ENCODE assay signal across 1 cellular context in genomic region chr5:91028518-91028956, GRCh38.
TF ChIP-seq lines count a peak whose summit lies in the region.

No MANE protein-coding gene starts in this region.

TF ChIP-seq in K562, 482 proteins besides CTCF, POLR2A, EP300 and RAD21 (continued from another document and continues in another):
- no peak for TF ChIP-seq E2F4 (CRISPR knock-in tag; IDR thresholded peaks at IDR 0.05; ENCODE audit: low read depth)
- no peak; the same call in 1 of the 2 replicates for TF ChIP-seq ZNF584 (CRISPR knock-in tag; IDR thresholded peaks at IDR 0.05; ENCODE audit: low read depth)
- no peak for TF ChIP-seq RBM14 (IDR thresholded peaks at IDR 0.05; ENCODE audit: borderline replicate concordance, insufficient read depth, low read depth, low read length)
- no peak for TF ChIP-seq NR4A1 (CRISPR knock-in tag; IDR thresholded peaks at IDR 0.05)
- TF ChIP-seq NR4A1 (tag; IDR thresholded peaks at IDR 0.05): no peak
- no peak for TF ChIP-seq NR3C1 (CRISPR knock-in tag; IDR thresholded peaks at IDR 0.05)
- TF ChIP-seq ZNF695 (CRISPR knock-in tag; IDR thresholded peaks at IDR 0.05): no peak
- no peak for TF ChIP-seq ATF6 (CRISPR knock-in tag; IDR thresholded peaks at IDR 0.05)
- TF ChIP-seq SRSF1 (IDR thresholded peaks at IDR 0.05; ENCODE audit: low read depth, low read length): no peak
- TF ChIP-seq FOXP4 (CRISPR knock-in tag; IDR thresholded peaks at IDR 0.05; ENCODE audit: borderline replicate concordance): no peak
- TF ChIP-seq CXXC5 (CRISPR knock-in tag; IDR thresholded peaks at IDR 0.05): peak; percentile 26; the same call in 1 of the 2 replicates
- TF ChIP-seq PTBP1 (IDR thresholded peaks at IDR 0.05; ENCODE audit: low read depth, low read length): no peak
- no peak for TF ChIP-seq HNRNPUL1 (IDR thresholded peaks at IDR 0.05; ENCODE audit: low read length)
- no peak for TF ChIP-seq TFE3 (CRISPR knock-in tag; IDR thresholded peaks at IDR 0.05)
- no peak for TF ChIP-seq ZKSCAN3 (CRISPR knock-in tag; IDR thresholded peaks at IDR 0.05)
- TF ChIP-seq ELF4 (CRISPR knock-in tag; IDR thresholded peaks at IDR 0.05): no peak
- TF ChIP-seq PHF21A (IDR thresholded peaks at IDR 0.05; ENCODE audit: borderline replicate concordance, low read depth): no peak
- no peak for TF ChIP-seq HNRNPK (IDR thresholded peaks at IDR 0.05; ENCODE audit: low read depth, low read length, poor library complexity, severe bottlenecking)
- TF ChIP-seq HMGN3 (IDR thresholded peaks at IDR 0.05; ENCODE audit: borderline replicate concordance, extremely low read depth, insufficient read length, low read depth, low read length): no peak
- TF ChIP-seq GMEB1 (CRISPR knock-in tag; IDR thresholded peaks at IDR 0.05): no peak
- peak; percentile 45; the same call in 1 of the 2 replicates for TF ChIP-seq JUND (IDR thresholded peaks at IDR 0.05; ENCODE audit: borderline replicate concordance, low read depth, low read length)
- 0 out of 3 replicates have a peak, but pooled peaks have one; percentile 18 for TF ChIP-seq JUND (tag; IDR thresholded peaks at IDR 0.05; ENCODE audit: borderline replicate concordance, low read depth, low read length)
- TF ChIP-seq RUNX1 (IDR thresholded peaks at IDR 0.05; ENCODE audit: low read depth): no peak
- no peak for TF ChIP-seq FUS (optimal IDR thresholded peaks at IDR 0.05; ENCODE audit: low read depth, low read length)
- TF ChIP-seq POLR3G (IDR thresholded peaks at IDR 0.05; ENCODE audit: extremely low read depth, insufficient read length, insufficient replicate concordance): no peak
- TF ChIP-seq E2F1 (CRISPR knock-in tag; IDR thresholded peaks at IDR 0.05): no peak
- TF ChIP-seq ETS1 (conservative IDR thresholded peaks at IDR 0.05; ENCODE audit: control insufficient read depth, low read depth, low read length): no peak
- TF ChIP-seq ZNF668 (CRISPR knock-in tag; IDR thresholded peaks at IDR 0.05): no peak
- TF ChIP-seq CREBBP (IDR thresholded peaks at IDR 0.05; ENCODE audit: low read depth, low read length): no peak
- no peak for TF ChIP-seq POLR3A (IDR thresholded peaks at IDR 0.05; ENCODE audit: borderline replicate concordance, extremely low read depth, insufficient read depth, insufficient read length)
- no peak for TF ChIP-seq ARID3B (CRISPR knock-in tag; IDR thresholded peaks at IDR 0.05; ENCODE audit: borderline replicate concordance)
- TF ChIP-seq MAX (CRISPR knock-in tag; IDR thresholded peaks at IDR 0.05): no peak
- TF ChIP-seq NR2C1 (IDR thresholded peaks at IDR 0.05): no peak
- peak; percentile 46; the same call in 1 of the 2 replicates for TF ChIP-seq NR2C1 (tag; IDR thresholded peaks at IDR 0.05)
- no peak for TF ChIP-seq KLF10 (CRISPR knock-in tag; IDR thresholded peaks at IDR 0.05)
- no peak for TF ChIP-seq ZNF12 (CRISPR knock-in tag; IDR thresholded peaks at IDR 0.05)
- TF ChIP-seq TCF3 (CRISPR knock-in tag; IDR thresholded peaks at IDR 0.05): peak; percentile 55
- TF ChIP-seq ZNF184 (CRISPR knock-in tag; IDR thresholded peaks at IDR 0.05): no peak
- no peak for TF ChIP-seq ZNF354B (CRISPR knock-in tag; IDR thresholded peaks at IDR 0.05)
- no peak for TF ChIP-seq STAG1 (CRISPR knock-in tag; IDR thresholded peaks at IDR 0.05; ENCODE audit: borderline replicate concordance)
- TF ChIP-seq ILF3 (IDR thresholded peaks at IDR 0.05; ENCODE audit: borderline replicate concordance): no peak
- peak; percentile 56; the same call in 1 of the 2 replicates for TF ChIP-seq PML (IDR thresholded peaks at IDR 0.05; ENCODE audit: low read length)
- TF ChIP-seq CHCHD3 (CRISPR knock-in tag; IDR thresholded peaks at IDR 0.05): no peak
- TF ChIP-seq JUNB (CRISPR knock-in tag; conservative IDR thresholded peaks at IDR 0.05): no peak
- TF ChIP-seq NEUROD1 (IDR thresholded peaks at IDR 0.05; ENCODE audit: borderline replicate concordance, low read depth, low read length, partially characterized antibody): no peak
- TF ChIP-seq ARID3A (IDR thresholded peaks at IDR 0.05; ENCODE audit: borderline replicate concordance, low read depth, low read length): no peak
- TF ChIP-seq POLR2AphosphoS5 (IDR thresholded peaks at IDR 0.05; ENCODE audit: control insufficient read depth, insufficient read depth, low read depth, low read length): no peak
- no peak for TF ChIP-seq NR1H2 (CRISPR knock-in tag; IDR thresholded peaks at IDR 0.05)
- no peak for TF ChIP-seq E2F6 (IDR thresholded peaks at IDR 0.05; ENCODE audit: borderline replicate concordance in 1 of 2, extremely low read depth in 1 of 2, insufficient read depth in 1 of 2, insufficient read length in 1 of 2, low read depth in 1 of 2, low read length in 1 of 2, poor library complexity in 1 of 2, severe bottlenecking in 1 of 2)
- TF ChIP-seq XRCC3 (IDR thresholded peaks at IDR 0.05): no peak
- TF ChIP-seq GATAD2A (IDR thresholded peaks at IDR 0.05): no peak
- peak; percentile 90 for TF ChIP-seq SMAD4 (CRISPR knock-in tag; conservative IDR thresholded peaks at IDR 0.05)
- peak; percentile 60; the same call in 1 of the 2 replicates for TF ChIP-seq MEF2D (tag; conservative IDR thresholded peaks at IDR 0.05; ENCODE audit: low read depth)
- no peak for TF ChIP-seq EWSR1 (IDR thresholded peaks at IDR 0.05; ENCODE audit: borderline replicate concordance, low read depth, partially characterized antibody)
- no peak for TF ChIP-seq U2AF1 (optimal IDR thresholded peaks at IDR 0.05; ENCODE audit: low read depth, low read length)
- TF ChIP-seq JUN (IDR thresholded peaks at IDR 0.05; ENCODE audit: borderline replicate concordance, low read depth, low read length): no peak
- TF ChIP-seq JUN (CRISPR knock-in tag; IDR thresholded peaks at IDR 0.05; ENCODE audit: borderline replicate concordance): no peak
- no peak for TF ChIP-seq CAMTA2 (CRISPR knock-in tag; conservative IDR thresholded peaks at IDR 0.05)
